8 cellular contexts compared by ENCODE assay signal in the genomic region with DNA sequence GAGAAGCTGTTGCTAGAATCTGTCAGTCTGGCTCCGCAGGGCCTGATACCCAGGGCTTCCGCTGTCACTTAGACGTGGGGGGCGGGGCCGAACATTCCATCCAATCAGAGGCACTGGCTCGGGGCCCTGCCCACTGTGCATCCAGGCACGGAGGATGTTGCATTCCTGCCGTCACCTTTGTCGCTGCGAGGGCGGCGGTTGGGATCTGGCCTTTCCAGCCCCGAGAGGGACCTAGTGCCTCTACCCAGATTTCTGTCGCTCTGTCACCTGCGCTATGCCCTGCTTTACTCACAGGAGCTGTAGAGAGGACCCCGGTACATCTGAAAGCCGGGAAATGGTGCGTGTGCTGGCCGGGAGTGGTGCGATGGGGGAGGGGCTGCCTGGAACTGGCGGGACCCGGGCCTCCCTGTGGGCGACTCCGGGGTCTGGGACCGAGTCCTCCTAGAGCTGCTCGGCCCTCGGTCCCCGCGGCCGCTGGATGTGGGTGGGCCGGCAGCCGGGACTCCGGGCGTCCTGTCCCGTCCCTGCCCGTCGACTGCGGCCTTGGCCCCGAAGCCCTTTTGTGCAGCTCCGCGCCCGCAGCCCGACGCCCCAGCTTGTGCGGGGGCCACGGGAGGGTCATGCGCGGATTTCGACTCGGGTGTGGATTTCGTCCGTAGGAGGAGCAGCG. TPM values are rescaled to one million over a fixed set of nuclear protein-coding genes. Genes with fewer than 3 reads are reported as not detected.
DNase-seq lines count a peak whose midpoint lies in the region; ATAC-seq and TF ChIP-seq lines count a peak whose summit lies in the region.

Gene ZNF439, plus strand, starts transcription at position 133 of the 670 bp plus-strand sequence. Its CDS starts 142 bp downstream, at position 275.

- peak within 1 kb of the TSS; percentile 71; the same call in 1 of the 2 replicates for H3K4ac ChIP-seq in IMR-90 (ENCODE audit: low read depth, low read length)

- H2AK9ac ChIP-seq in IMR-90 (replicated peaks; ENCODE audit: low read depth, low read length, poor library complexity) = peak within 1 kb of the TSS; percentile 96

- peak within 1 kb of the TSS; percentile 82 for H3K4me2 ChIP-seq in IMR-90 (ENCODE audit: low read depth, low read length)
- peak within 1 kb of the TSS; percentile 83 for H3K4me2 ChIP-seq in osteoblast (ENCODE audit: insufficient read depth, low read length)

- no peak within 1 kb of the TSS for H3K27ac ChIP-seq in ACC112 (ENCODE audit: low read depth, low read length)
- peak within 1 kb of the TSS; percentile 73 for H3K27ac ChIP-seq in IMR-90 (ENCODE audit: insufficient read depth, low read length)
- H3K27ac ChIP-seq in SJCRH30 = peak within 1 kb of the TSS; percentile 20
- H3K27ac ChIP-seq in osteoblast (ENCODE audit: low read depth, low read length) = no peak within 1 kb of the TSS

- H2AK5ac ChIP-seq in IMR-90 (ENCODE audit: low read depth, low read length) = peak within 1 kb of the TSS; percentile 65; the same call in 1 of the 2 replicates

- H3K9ac ChIP-seq in IMR-90 (ENCODE audit: low read depth, low read length) = peak within 1 kb of the TSS; percentile 64

- 0 out of 2 replicates have a peak within 1 kb of the TSS, but pooled peaks have one; percentile 31 for H4K5ac ChIP-seq in IMR-90 (ENCODE audit: low read depth, low read length)

- CTCF ChIA-PET in IMR-90 (lab: Yijun Ruan, JAX) = interaction anchor here (0.6 to 1.1 kb wide), 2 partner anchors 26 to 51 kb away, joined by 3 read pairs; no protein-coding TSS in a partner anchor
- CTCF ChIA-PET in activated naive CD4-positive, alpha-beta T cell treated with anti-CD3 and anti-CD28 coated beads, Interleukin-2, amount 10 ng/mL, durations not matched to agents 7 days and 5 days (lab: Charles Lee) = interaction anchor here (0.9 kb wide), 1 partner anchor 80 kb away, joined by 3 read pairs; no protein-coding TSS in a partner anchor

- H4K91ac ChIP-seq in IMR-90 (ENCODE audit: insufficient read depth, low read depth, low read length) = 0 out of 2 replicates have a peak within 1 kb of the TSS, but pooled peaks have one; percentile 16

- peak within 1 kb of the TSS; percentile 88 for H3K27ac Mint-ChIP-seq in activated naive CD4-positive, alpha-beta T cell treated with anti-CD3 and anti-CD28 coated beads, Interleukin-2, amount 10 ng/mL, durations not matched to agents 7 days and 5 days

- no peak for TF ChIP-seq POLR2A in IMR-90 (IDR thresholded peaks at IDR 0.05; ENCODE audit: low read depth, low read length)

- no peaks in the 10 kb centered on the region for H3K4me1 ChIP-seq in ACC112 (ENCODE audit: control insufficient read depth, insufficient read depth, low read length, unreplicated experiment)
- H3K4me1 ChIP-seq in IMR-90 (ENCODE audit: control insufficient read depth, insufficient read depth, low read length) = no peaks in the 10 kb centered on the region
- 0 out of 2 replicates have a peak, but pooled peaks cover 3% of the 10 kb centered on the region for H3K4me1 ChIP-seq in SJCRH30
- no peaks in the 10 kb centered on the region for H3K4me1 ChIP-seq in osteoblast (ENCODE audit: insufficient read depth, low read length)

- H3K4me3 ChIP-seq in ACC112 (ENCODE audit: low read depth, low read length) (peak within 1 kb of the TSS; percentile 82), IMR-90 (ENCODE audit: insufficient read depth, low read depth, low read length) (peak within 1 kb of the TSS; percentile 83), SJCRH30 (peak within 1 kb of the TSS; percentile 80), osteoblast (ENCODE audit: insufficient read depth, low read length) (peak within 1 kb of the TSS; percentile 80)

- H3K79me2 ChIP-seq in ACC112 (ENCODE audit: control insufficient read depth, insufficient read depth, low read length, unreplicated experiment) (no peaks in the 10 kb centered on the region), osteoblast (ENCODE audit: insufficient read depth, low read length) (no peaks in the 10 kb centered on the region)

- H3K9me1 ChIP-seq in IMR-90 (ENCODE audit: insufficient read depth, low read length) = no peaks in the 10 kb centered on the region

- H3K4me1 Mint-ChIP-seq in activated naive CD4-positive, alpha-beta T cell treated with anti-CD3 and anti-CD28 coated beads, Interleukin-2, amount 10 ng/mL, durations not matched to agents 7 days and 5 days = peaks cover 21% of the 10 kb centered on the region

- H3K36me3 Mint-ChIP-seq in activated naive CD4-positive, alpha-beta T cell treated with anti-CD3 and anti-CD28 coated beads, Interleukin-2, amount 10 ng/mL, durations not matched to agents 7 days and 5 days = peaks cover 28% of the 10 kb centered on the region

- H3K9me3 Mint-ChIP-seq in activated naive CD4-positive, alpha-beta T cell treated with anti-CD3 and anti-CD28 coated beads, Interleukin-2, amount 10 ng/mL, durations not matched to agents 7 days and 5 days = peaks cover 28% of the 10 kb centered on the region

- H3K27me3 Mint-ChIP-seq in activated naive CD4-positive, alpha-beta T cell treated with anti-CD3 and anti-CD28 coated beads, Interleukin-2, amount 10 ng/mL, durations not matched to agents 7 days and 5 days = peaks cover 3% of the 10 kb centered on the region

- peak within 1 kb of the TSS; percentile 82 for H3K4me3 Mint-ChIP-seq in activated naive CD4-positive, alpha-beta T cell treated with anti-CD3 and anti-CD28 coated beads, Interleukin-2, amount 10 ng/mL, durations not matched to agents 7 days and 5 days

- H4K20me1 ChIP-seq in IMR-90 (ENCODE audit: insufficient read depth, low read length) (no peaks in the 10 kb centered on the region), osteoblast (ENCODE audit: insufficient read depth, low read length) (no peaks in the 10 kb centered on the region)

- no peak within 1 kb of the TSS for H2BK20ac ChIP-seq in IMR-90 (ENCODE audit: low read depth, low read length)

- in situ Hi-C loops in IMR-90 (cut with MboI; ENCODE audit: low sequenced_read_pairs) = no loop called here

- no peak within 1 kb of the TSS for H2BK120ac ChIP-seq in IMR-90 (ENCODE audit: low read depth, low read length)

- peak within 1 kb of the TSS; percentile 87 for H3K23ac ChIP-seq in IMR-90 (ENCODE audit: low read depth, low read length)

- peak within 1 kb of the TSS; percentile 25; the same call in 1 of the 2 replicates for H3K56ac ChIP-seq in IMR-90 (ENCODE audit: extremely low read depth, insufficient read depth, low read length)

- H3K36me3 ChIP-seq in ACC112 (ENCODE audit: insufficient read depth, low read length) = no peaks in the 10 kb centered on the region
- peaks cover 3% of the 10 kb centered on the region for H3K36me3 ChIP-seq in IMR-90 (ENCODE audit: control insufficient read depth, insufficient read depth, low read length)
- 0 out of 2 replicates have a peak, but pooled peaks cover 3% of the 10 kb centered on the region for H3K36me3 ChIP-seq in SJCRH30
- H3K36me3 ChIP-seq in osteoblast (ENCODE audit: insufficient read depth, low read length) = no peaks in the 10 kb centered on the region

- H4K8ac ChIP-seq in IMR-90 (ENCODE audit: low read depth in 2 of 2, low read length in 2 of 2) = peak within 1 kb of the TSS; percentile 58 to 75; a peak in 3 of 4 replicates

- H3K27me3 ChIP-seq in ACC112 (ENCODE audit: insufficient read depth, low read length) = no peaks in the 10 kb centered on the region
- no peaks in the 10 kb centered on the region for H3K27me3 ChIP-seq in IMR-90 (ENCODE audit: control insufficient read depth, insufficient read depth, low read length)
- H3K27me3 ChIP-seq in SJCRH30 = no peaks in the 10 kb centered on the region
- no peaks in the 10 kb centered on the region for H3K27me3 ChIP-seq in osteoblast (ENCODE audit: insufficient read depth, low read length)

- H3K9me3 ChIP-seq in IMR-90 (ENCODE audit: control insufficient read depth, insufficient read depth, low read length) (peaks cover 4% of the 10 kb centered on the region; the same call in 1 of the 2 replicates), SJCRH30 (replicated peaks) (no peaks in the 10 kb centered on the region; the same call in 1 of the 2 replicates), osteoblast (ENCODE audit: low read depth, low read length) (no peaks in the 10 kb centered on the region)

- DNase-seq in IMR-90 (peak; percentile 71), SJCRH30 (peak; percentile 94 to 96), globus pallidus (ENCODE audit: low spot score) (peak; percentile 93), osteoblast (ENCODE audit: insufficient read length, low spot score, missing footprints) (peak; percentile 85), superior temporal gyrus (ENCODE audit: extremely low spot score) (peak; percentile 97)
- DNase-seq in activated naive CD4-positive, alpha-beta T cell treated with anti-CD3 and anti-CD28 coated beads, Interleukin-2, amount 10 ng/mL, durations not matched to agents 7 days and 5 days = peak; percentile 93

- H3K79me1 ChIP-seq in IMR-90 (ENCODE audit: low read depth in 1 of 2, low read length in 2 of 2) = peaks cover 19 to 32% of the 10 kb centered on the region in 2 experiments; a peak in 3 of 4 replicates

- intact Hi-C loops in IMR-90 (cut with micrococcal nuclease) = no loop called here

- BruUV-seq in IMR-90 (replicated peaks; lab: Mats Ljungman, UMichigan) = no TSS peak

- POLR2A ChIA-PET in IMR-90 (lab: Charles Lee; ENCODE audit: unreplicated experiment) = no interaction called here

- peak within 1 kb of the TSS; percentile 53 for H2BK5ac ChIP-seq in IMR-90 (ENCODE audit: low read depth, low read length, poor library complexity, severe bottlenecking)

- H2AFZ ChIP-seq in ACC112 (ENCODE audit: low read length, unreplicated experiment) (peak within 1 kb of the TSS; percentile 86), IMR-90 (replicated peaks; ENCODE audit: low read length, poor library complexity) (peak within 1 kb of the TSS; percentile 98), osteoblast (ENCODE audit: low read length) (peak within 1 kb of the TSS; percentile 94)

- no peak for TF ChIP-seq CTCF in IMR-90 (conservative IDR thresholded peaks at IDR 0.05; ENCODE audit: low read depth, low read length)
- TF ChIP-seq CTCF in osteoblast (IDR thresholded peaks at IDR 0.05; ENCODE audit: extremely low read depth, low read depth, low read length) = no peak

- TF ChIP-seq RAD21 in IMR-90 (IDR thresholded peaks at IDR 0.05; ENCODE audit: low read length) = no peak

- H3K18ac ChIP-seq in IMR-90 (ENCODE audit: low read depth, low read length) = peak within 1 kb of the TSS; percentile 21; the same call in 1 of the 2 replicates

- peak; percentile 93 for ATAC-seq in GM19023 (IDR thresholded peaks at IDR 0.05; ENCODE audit: unreplicated experiment)
- peak; percentile 99 for ATAC-seq in IMR-90 (ENCODE audit: low read depth)

- WGBS in IMR-90 (ENCODE audit: extremely low coverage in 2 of 2, insufficient read length in 1 of 2), 2 experiments = 4% methylated on average over 19 of the region's 53 CpGs; no CpG with 5 or more reads in 1 of the 2 experiments

- H3K14ac ChIP-seq in IMR-90 (replicated peaks; ENCODE audit: low read depth, low read length) = peak within 1 kb of the TSS; percentile 82; the same call in 1 of the 2 replicates

- no peak within 1 kb of the TSS for H2BK15ac ChIP-seq in IMR-90 (ENCODE audit: low read depth, low read length)

- dilution Hi-C loops in IMR-90 (cut with HindIII; ENCODE audit: low sequenced_read_pairs, unreplicated experiment) = no loop called here

RNA-seq across cellular contexts. Expression of gene ZNF439, which starts in this region (rescaled TPM):
- total RNA-seq in IMR-90 (2012; rRNA removed) (8.4 and 10.0 TPM in 2 replicates), osteoblast (8.5 and 8.7 TPM in 2 replicates)
- 3.8 and 4.8 TPM in 2 replicates for polyA plus RNA-seq in IMR-90 (2012; rRNA removed)
- polyA plus RNA-seq in IMR-90 (2012; cell fraction: cytosol; rRNA removed) = 0.57 and 0.87 TPM in 2 replicates
- polyA plus RNA-seq in IMR-90 (2012; cell fraction: nucleus; rRNA removed; ENCODE audit: low replicate concordance) = 4.5 and 22.3 TPM in 2 replicates
- 15.5 and 16.3 TPM in 2 replicates for total RNA-seq in SJCRH30 (2014; rRNA removed; shearing (Covaris generic))

Comparison
In these comparisons a context has a peak if more than half of its experiments do, and no peak if none do; other contexts are left out.
1. H3K27ac ChIP-seq: peak in IMR-90 (single experiment) and SJCRH30 (single experiment); none in ACC112 (single experiment) and osteoblast (single experiment).
2. Peak in every context shown above with its lines, with median percentiles within 50 percentile points of each other: H2AFZ ChIP-seq, H3K4me3 ChIP-seq and DNase-seq.